8 cellular contexts compared by ENCODE assay signal in genomic region chr19:29714953-29715694, GRCh38. TPM values are rescaled to one million over a fixed set of nuclear protein-coding genes. Genes with fewer than 3 reads are reported as not detected.
DNase-seq lines count a peak whose midpoint lies in the region; ATAC-seq and TF ChIP-seq lines count a peak whose summit lies in the region.

Gene C19orf12, minus strand, starts transcription at chr19:29715261. Its CDS starts 6,848 bp downstream, at chr19:29708413.

- no peaks in the 10 kb centered on the region for H3K9me3 ChIP-seq in CD8-positive, alpha-beta memory T cell (ENCODE audit: low read length)
- H3K9me3 ChIP-seq in neutrophil, result no peaks in the 10 kb centered on the region
- no peaks in the 10 kb centered on the region for H3K9me3 ChIP-seq in tibial artery

- peaks cover 54% of the 10 kb centered on the region for H3K4me1 ChIP-seq in CD8-positive, alpha-beta memory T cell (ENCODE audit: insufficient read depth, low read length)
- H3K4me1 ChIP-seq in neutrophil (ENCODE audit: control insufficient read depth in 1 of 2, insufficient read depth in 1 of 2, low read depth in 1 of 2, low read length in 1 of 2) (peaks cover 20 to 23% of the 10 kb centered on the region in 2 experiments), tibial artery (peaks cover 0 to 42% (median 29%) of the 10 kb centered on the region in 4 donors)

- no peaks in the 10 kb centered on the region for H3K9me3 Mint-ChIP-seq in CD8-positive, alpha-beta memory T cell

- intact Hi-C loops in tibial artery (cut with DNase I; ENCODE audit: low total_unique reads), result loop anchor here (5.0 kb wide), 1 partner anchor 53 kb away; no protein-coding TSS in a partner anchor

- peak within 1 kb of the TSS; percentile 95 for H3K27ac ChIP-seq in CD8-positive, alpha-beta memory T cell (ENCODE audit: low read depth, low read length)
- H3K27ac ChIP-seq in neutrophil (peak within 1 kb of the TSS; percentile 75), tibial artery (peak within 1 kb of the TSS; percentile 89 to 96)

- POLR2A ChIA-PET in CD8-positive, alpha-beta memory T cell (lab: Charles Lee), result interaction anchor here (0.9 to 6.2 kb wide), 7 partner anchors 23 to 108 kb away, joined by 4 to 60 read pairs (median 12); partner anchors contain the start of genes PLEKHF1 and POP4

- H3K4me1 Mint-ChIP-seq in CD8-positive, alpha-beta memory T cell, result peaks cover 54 to 61% (median 60%) of the 10 kb centered on the region in 3 donors

- CTCF ChIA-PET in CD8-positive, alpha-beta memory T cell (lab: Charles Lee), result interaction anchor here (0.5 to 9.3 kb wide), 18 partner anchors 11 to 503 kb away, joined by 3 to 175 read pairs (median 6); partner anchors contain the start of genes PLEKHF1 and POP4

- H3K36me3 Mint-ChIP-seq in CD8-positive, alpha-beta memory T cell, result peaks cover 0 to 8% (median 0%) of the 10 kb centered on the region in 3 donors

- H3K27me3 ChIP-seq in CD8-positive, alpha-beta memory T cell (ENCODE audit: insufficient read depth, low read length, poor library complexity, severe bottlenecking), result no peaks in the 10 kb centered on the region
- H3K27me3 ChIP-seq in neutrophil (peaks cover under 1% of the 10 kb centered on the region), tibial artery (no peaks in the 10 kb centered on the region)

- no peak for TF ChIP-seq CTCF in neutrophil (IDR thresholded peaks at IDR 0.05)
- peak in 1 of 2 experiments; percentile 7 for TF ChIP-seq CTCF in tibial artery (IDR thresholded peaks at IDR 0.05)

- peak; percentile 74 for ATAC-seq in GM19397 (IDR thresholded peaks at IDR 0.05; ENCODE audit: unreplicated experiment)
- peak; percentile 55 for ATAC-seq in HG03521 (IDR thresholded peaks at IDR 0.05; ENCODE audit: unreplicated experiment)

- H3K4me3 ChIP-seq in CD8-positive, alpha-beta memory T cell (ENCODE audit: low read length), result peak within 1 kb of the TSS; percentile 83
- H3K4me3 ChIP-seq in neutrophil (ENCODE audit: low read depth in 1 of 2, low read length in 1 of 2), result peak within 1 kb of the TSS; percentile 76 to 83
- H3K4me3 ChIP-seq in tibial artery, result peak within 1 kb of the TSS; percentile 88 to 94

- peak within 1 kb of the TSS; percentile 93 to 100 (median 96) for H3K27ac Mint-ChIP-seq in CD8-positive, alpha-beta memory T cell

- no peaks in the 10 kb centered on the region for H3K27me3 Mint-ChIP-seq in CD8-positive, alpha-beta memory T cell

- H3K36me3 ChIP-seq in CD8-positive, alpha-beta memory T cell (ENCODE audit: insufficient read depth, low read length), result no peaks in the 10 kb centered on the region
- H3K36me3 ChIP-seq in neutrophil (no peaks in the 10 kb centered on the region), tibial artery (peaks cover 0 to 6% (median 0%) of the 10 kb centered on the region in 3 donors)

- peak within 1 kb of the TSS; percentile 88 to 95 (median 93) for H3K4me3 Mint-ChIP-seq in CD8-positive, alpha-beta memory T cell

- DNase-seq in CD8-positive, alpha-beta memory T cell, result peak; percentile 43 to 85 (median 68)
- peak; percentile 59 for DNase-seq in RPMI8226
- peak; percentile 75 for DNase-seq in activated naive CD4-positive, alpha-beta T cell treated with Interleukin-2 at 50 U/mL for 16 hours
- peak; percentile 59 for DNase-seq in globus pallidus (ENCODE audit: low spot score)
- DNase-seq in tibial artery, result peak in 1 of 2 donors; percentile 77

RNA-seq across cellular contexts. Expression of gene C19orf12, which starts in this region (rescaled TPM):
- total RNA-seq in CD8-positive, alpha-beta memory T cell, result 10 to 100 TPM; 32.3 to 35.3 TPM
- 33.0 TPM for polyA plus RNA-seq in CD8-positive, alpha-beta memory T cell
